8 cellular contexts compared by ENCODE assay signal in genomic region chr15:78859971-78860733, GRCh38. TPM values are rescaled to one million over a fixed set of nuclear protein-coding genes. Genes with fewer than 3 reads are reported as not detected.
DNase-seq lines count a peak whose midpoint lies in the region; ATAC-seq and TF ChIP-seq lines count a peak whose summit lies in the region.

No MANE protein-coding gene starts in this region.

- peak; percentile 49 for TF ChIP-seq CTCF in lower lobe of right lung (IDR thresholded peaks at IDR 0.05)

- H3K27ac ChIP-seq in duodenal mucosa (ENCODE audit: low read depth, low read length): no peak overlapping the region
- peak overlapping the region; percentile 69 for H3K27ac ChIP-seq in lower lobe of right lung

- ATAC-seq in HG03135 (IDR thresholded peaks at IDR 0.05; ENCODE audit: unreplicated experiment) (peak; percentile 81), lower lobe of right lung (peak; percentile 92 to 96)

- intact Hi-C loops in lower lobe of right lung (cut with DNase I): no loop called here

- H3K4me3 ChIP-seq in duodenal mucosa (ENCODE audit: low read depth in 1 of 2, low read length in 2 of 2) (peak overlapping the region; percentile 68 to 76), lower lobe of right lung (peak overlapping the region; percentile 56)

- no peaks in the 10 kb centered on the region for H3K4me1 ChIP-seq in duodenal mucosa (ENCODE audit: control insufficient read depth in 1 of 2, insufficient read depth in 2 of 2, low read length in 2 of 2)
- H3K4me1 ChIP-seq in lower lobe of right lung: peaks cover 5% of the 10 kb centered on the region

- H3K9ac ChIP-seq in duodenal mucosa (ENCODE audit: low read depth in 1 of 2, low read length in 2 of 2): peak overlapping the region; percentile 49 to 65

- DNase-seq in DMS153 (lab: John Stamatoyannopoulos, UW) (peak; percentile 8), DMS153 treated with DMSO at 0.1 percent for 48 hours (lab: John Stamatoyannopoulos, UW; ENCODE audit: unreplicated experiment) (no peak), NCI-H524 treated with DMSO at 0.1 percent for 48 hours (lab: John Stamatoyannopoulos, UW) (peak; percentile 84), lower lobe of right lung (peak; percentile 77)
- peak; percentile 75 to 78 for DNase-seq in activated CD4-positive, alpha-beta T cell treated with anti-CD3 and anti-CD28 coated beads, Interleukin-2, amount 50 U/mL, for 24 hours (ENCODE audit: low read depth in 1 of 2, low spot score in 1 of 2)
- peak; percentile 69 to 72 for DNase-seq in stimulated activated CD4-positive, alpha-beta T cell treated with anti-CD3 and anti-CD28 coated beads, Interleukin-4, amount 100 ng/mL, for 4 hours

- no peaks in the 10 kb centered on the region for H3K27me3 ChIP-seq in duodenal mucosa (ENCODE audit: control insufficient read depth in 1 of 2, insufficient read depth in 2 of 2, low read length in 2 of 2)
- H3K27me3 ChIP-seq in lower lobe of right lung (ENCODE audit: low read depth): no peaks in the 10 kb centered on the region

- H3K36me3 ChIP-seq in duodenal mucosa (ENCODE audit: control insufficient read depth in 1 of 2, insufficient read depth in 2 of 2, low read length in 2 of 2) (no peaks in the 10 kb centered on the region), lower lobe of right lung (no peaks in the 10 kb centered on the region)

- H3K9me3 ChIP-seq in duodenal mucosa (ENCODE audit: control insufficient read depth in 1 of 2, low read length in 2 of 2) (no peaks in the 10 kb centered on the region), lower lobe of right lung (no peaks in the 10 kb centered on the region)

RNA-seq across cellular contexts. Expression of gene MORF4L1, which starts 12.5 kb away (rescaled TPM):
- 289 TPM for total RNA-seq in lower lobe of right lung

RNA-seq across cellular contexts. Expression of gene ADAMTS7, which starts 48.9 kb away (rescaled TPM):
- total RNA-seq in lower lobe of right lung: 5.3 TPM
